Comparison of ENCODE assay signal across 22 cellular contexts in the genomic region with DNA sequence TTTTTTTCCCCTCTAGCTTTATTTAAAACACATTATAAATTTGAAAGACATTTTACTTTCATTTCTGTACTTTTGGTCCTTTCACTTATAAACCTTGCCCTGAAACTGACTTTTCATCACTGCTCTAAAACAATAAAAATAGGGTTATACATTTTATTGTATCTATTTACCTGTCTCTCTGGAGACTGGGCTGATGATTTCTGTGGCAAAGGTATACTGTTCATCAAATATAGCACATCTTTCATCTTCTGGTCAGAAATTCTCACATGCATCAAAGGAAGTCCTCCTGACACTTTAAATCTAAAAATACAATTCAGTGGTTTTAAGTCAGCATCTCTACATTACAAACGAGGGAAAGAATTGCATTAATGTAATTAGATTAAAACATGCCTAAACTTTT.
"Had no signal": no experiment of that assay in that cellular context is flagged by ENCODE, and none has a peak within 500 bp of the region (broad histone marks: within the 10 kb centered on the region; RNA-seq: fewer than 3 reads in every experiment).

No MANE protein-coding gene starts in this region.

- H3K27ac Mint-ChIP-seq: activated CD4-positive, alpha-beta T cell treated with anti-CD3 and anti-CD28 coated beads for 36 hours; activated naive CD4-positive, alpha-beta T cell treated with anti-CD3 and anti-CD28 coated beads, Interleukin-2, amount 10 ng/mL, durations not matched to agents 7 days and 5 days; stimulated activated naive CD8-positive, alpha-beta T cell treated with anti-CD3 and anti-CD28 coated beads, Interleukin-15, Interleukin-2, amounts not matched to agents 100 ng/mL and 50 ng/mL, for 24 hours; WTC11 had no signal

- H3K9me3 ChIP-seq: colonic mucosa, sigmoid colon, transverse colon, uterus had no signal

- H3K27me3 Mint-ChIP-seq: activated CD4-positive, alpha-beta T cell treated with anti-CD3 and anti-CD28 coated beads for 36 hours; activated naive CD4-positive, alpha-beta T cell treated with anti-CD3 and anti-CD28 coated beads, Interleukin-2, amount 10 ng/mL, durations not matched to agents 7 days and 5 days; activated naive CD8-positive, alpha-beta T cell treated with anti-CD3 and anti-CD28 coated beads, Interleukin-2, amount 50 U/mL, for 24 hours; brain; naive thymus-derived CD8-positive, alpha-beta T cell; stimulated activated naive CD8-positive, alpha-beta T cell treated with anti-CD3 and anti-CD28 coated beads, Interleukin-15, Interleukin-2, amounts not matched to agents 100 ng/mL and 50 ng/mL, for 24 hours had no signal

- ATAC-seq: activated naive CD8-positive, alpha-beta T cell treated with anti-CD3 and anti-CD28 coated beads, Interleukin-2, amount 50 U/mL, for 24 hours; activated T-cell treated with anti-CD3 and anti-CD28 coated beads, Interleukin-2, amount 50 U/mL, for 4 hours; naive thymus-derived CD8-positive, alpha-beta T cell; WTC11 had no signal

- H3K4me3 Mint-ChIP-seq: activated CD4-positive, alpha-beta T cell treated with anti-CD3 and anti-CD28 coated beads for 36 hours; activated naive CD4-positive, alpha-beta T cell treated with anti-CD3 and anti-CD28 coated beads, Interleukin-2, amount 10 ng/mL, durations not matched to agents 7 days and 5 days; activated naive CD8-positive, alpha-beta T cell treated with anti-CD3 and anti-CD28 coated beads, Interleukin-2, amount 50 U/mL, for 24 hours; activated T-cell treated with anti-CD3 and anti-CD28 coated beads, Interleukin-2, amount 50 U/mL, for 4 hours; brain; naive thymus-derived CD8-positive, alpha-beta T cell; stimulated activated naive CD8-positive, alpha-beta T cell treated with anti-CD3 and anti-CD28 coated beads, Interleukin-15, Interleukin-2, amounts not matched to agents 100 ng/mL and 50 ng/mL, for 24 hours; WTC11 had no signal

- H3K27me3 ChIP-seq: colonic mucosa, sigmoid colon, transverse colon, uterus had no signal

- H3K4me1 Mint-ChIP-seq: WTC11 had no signal

- H3K4me3 ChIP-seq: colonic mucosa, sigmoid colon, transverse colon, uterus had no signal

- H3K9me3 Mint-ChIP-seq: activated naive CD4-positive, alpha-beta T cell treated with anti-CD3 and anti-CD28 coated beads, Interleukin-2, amount 10 ng/mL, durations not matched to agents 7 days and 5 days; activated naive CD8-positive, alpha-beta T cell treated with anti-CD3 and anti-CD28 coated beads, Interleukin-2, amount 50 U/mL, for 24 hours; activated T-cell treated with anti-CD3 and anti-CD28 coated beads, Interleukin-2, amount 50 U/mL, for 4 hours; brain; naive thymus-derived CD8-positive, alpha-beta T cell; stimulated activated naive CD8-positive, alpha-beta T cell treated with anti-CD3 and anti-CD28 coated beads, Interleukin-15, Interleukin-2, amounts not matched to agents 100 ng/mL and 50 ng/mL, for 24 hours; WTC11 had no signal

- DNase-seq: activated CD4-positive, alpha-beta T cell treated with anti-CD3 and anti-CD28 coated beads for 36 hours; activated CD4-positive, alpha-beta T cell treated with anti-CD3 and anti-CD28 coated beads, Interleukin-2, amount 50 U/mL, for 48 hours; activated naive CD4-positive, alpha-beta T cell treated with anti-CD3 and anti-CD28 coated beads, Interleukin-2, amount 10 ng/mL, durations not matched to agents 7 days and 5 days; activated naive CD8-positive, alpha-beta T cell treated with anti-CD3 and anti-CD28 coated beads, Interleukin-2, amount 50 U/mL, for 24 hours; activated T-cell treated with anti-CD3 and anti-CD28 coated beads, Interleukin-2, amount 50 U/mL, for 4 hours; anterior cingulate cortex; caudate nucleus; colonic mucosa; foreskin melanocyte; head of caudate nucleus; kidney glomerular epithelial cell; mesendoderm; naive thymus-derived CD8-positive, alpha-beta T cell; sigmoid colon; stimulated activated CD4-positive, alpha-beta T cell treated with anti-CD3 and anti-CD28 coated beads, Interleukin-12 subunit alpha, Interleukin-12 subunit beta, amount 100 ng/mL, for 4 hours; stimulated activated CD4-positive, alpha-beta T cell treated with anti-CD3 and anti-CD28 coated beads, Interleukin-1b, Interleukin-23, amount 100 ng/mL, for 48 hours; stimulated activated CD8-positive, alpha-beta memory T cell treated with anti-CD3 and anti-CD28 coated beads, Interleukin-4, amount 100 ng/mL, for 48 hours; transverse colon; uterus had no signal

- H3K4me1 ChIP-seq: colonic mucosa, uterus had no signal

- H3K36me3 ChIP-seq: colonic mucosa had no signal

- H3K27ac ChIP-seq: colonic mucosa, sigmoid colon, uterus had no signal
